In the genomic region with DNA sequence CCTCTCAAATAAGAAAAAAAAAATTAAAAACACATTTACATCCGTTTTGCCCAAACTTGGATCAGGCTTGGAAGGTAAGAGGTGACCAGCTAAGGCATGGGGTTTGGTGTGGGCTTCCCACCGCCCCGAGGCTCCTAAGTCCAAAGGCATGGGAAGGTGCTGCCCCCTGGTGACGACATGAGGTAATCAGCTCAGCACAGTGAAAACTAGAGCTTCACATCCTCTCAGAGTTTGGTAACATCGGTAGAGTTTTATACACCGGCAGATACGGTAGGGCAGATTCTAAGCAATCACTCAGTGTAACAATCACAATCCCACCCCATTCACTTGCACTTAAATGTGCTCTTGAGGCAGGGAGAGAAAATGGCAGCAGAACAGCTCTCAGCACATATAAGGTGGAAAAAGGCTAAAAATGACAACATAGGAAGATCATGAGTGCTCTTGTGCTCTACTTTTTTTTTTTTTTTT, we compare ENCODE assay signal across 8 cellular contexts.
DNase-seq lines count a peak whose midpoint lies in the region; ATAC-seq and TF ChIP-seq lines count a peak whose summit lies in the region.

No MANE protein-coding gene starts in this region.

- H3K27ac ChIP-seq in RWPE2 (ENCODE audit: poor library complexity, severe bottlenecking): no peak overlapping the region
- H3K27ac ChIP-seq in tibial artery: no peak overlapping the region

- intact Hi-C loops in tibial artery (cut with DNase I; ENCODE audit: low total_unique reads): loop anchor here (5.0 kb wide), 2 partner anchors 195 to 215 kb away; no protein-coding TSS in a partner anchor

- H3K36me3 Mint-ChIP-seq in osteocyte (ENCODE audit: unreplicated experiment): no peaks in the 10 kb centered on the region

- H3K36me3 ChIP-seq in RWPE2 (ENCODE audit: low read depth) (no peaks in the 10 kb centered on the region), tibial artery (no peaks in the 10 kb centered on the region)

- H3K27ac Mint-ChIP-seq in osteocyte (ENCODE audit: unreplicated experiment): no peak overlapping the region

- peak; percentile 95 for ATAC-seq in GM21529 (IDR thresholded peaks at IDR 0.05; ENCODE audit: unreplicated experiment)
- ATAC-seq in RWPE2 (ENCODE audit: low read depth): peak; percentile 89

- H3K4me1 ChIP-seq in RWPE2 (ENCODE audit: insufficient read depth, poor library complexity, severe bottlenecking) (no peaks in the 10 kb centered on the region), tibial artery (peaks cover 0 to 9% (median 2%) of the 10 kb centered on the region in 4 donors)

- TF ChIP-seq CTCF in RWPE2 (IDR thresholded peaks at IDR 0.05; ENCODE audit: poor library complexity, severe bottlenecking): peak; percentile 91
- peak; percentile 97 for TF ChIP-seq CTCF in osteocyte (IDR thresholded peaks at IDR 0.05)
- TF ChIP-seq CTCF in tibial artery (IDR thresholded peaks at IDR 0.05): peak; percentile 89 to 91

- H3K4me3 Mint-ChIP-seq in osteocyte (ENCODE audit: unreplicated experiment): no peak overlapping the region

- no peaks in the 10 kb centered on the region for H3K4me1 Mint-ChIP-seq in osteocyte (ENCODE audit: unreplicated experiment)

- no peaks in the 10 kb centered on the region for H3K9me3 Mint-ChIP-seq in osteocyte (ENCODE audit: unreplicated experiment)

- H3K27me3 Mint-ChIP-seq in osteocyte (ENCODE audit: unreplicated experiment): no peaks in the 10 kb centered on the region

- H3K9me3 ChIP-seq in RWPE2 (ENCODE audit: severe bottlenecking) (no peaks in the 10 kb centered on the region), tibial artery (no peaks in the 10 kb centered on the region)

- DNase-seq in DMS153 (lab: John Stamatoyannopoulos, UW): peak; percentile 70
- DNase-seq in Kasumi-1 (lab: John Stamatoyannopoulos, UW): peak; percentile 83 to 86
- DNase-seq in RWPE2 (ENCODE audit: low spot score): peak; percentile 67
- peak; percentile 90 for DNase-seq in activated effector memory CD4-positive, alpha-beta T cell treated with anti-CD3 and anti-CD28 coated beads, Interleukin-2, amount 50 U/mL, for 16 hours
- peak; percentile 69 for DNase-seq in globus pallidus (ENCODE audit: low spot score)
- peak; percentile 90 for DNase-seq in osteocyte (ENCODE audit: extremely low spot score, unreplicated experiment)
- peak; percentile 71 to 81 for DNase-seq in tibial artery

- H3K4me3 ChIP-seq in RWPE2 (ENCODE audit: severe bottlenecking): no peak overlapping the region
- H3K4me3 ChIP-seq in tibial artery: no peak overlapping the region

- peaks cover 2% of the 10 kb centered on the region for H3K27me3 ChIP-seq in RWPE2 (ENCODE audit: insufficient read depth, poor library complexity, severe bottlenecking)
- no peaks in the 10 kb centered on the region for H3K27me3 ChIP-seq in tibial artery
